In the genomic region with DNA sequence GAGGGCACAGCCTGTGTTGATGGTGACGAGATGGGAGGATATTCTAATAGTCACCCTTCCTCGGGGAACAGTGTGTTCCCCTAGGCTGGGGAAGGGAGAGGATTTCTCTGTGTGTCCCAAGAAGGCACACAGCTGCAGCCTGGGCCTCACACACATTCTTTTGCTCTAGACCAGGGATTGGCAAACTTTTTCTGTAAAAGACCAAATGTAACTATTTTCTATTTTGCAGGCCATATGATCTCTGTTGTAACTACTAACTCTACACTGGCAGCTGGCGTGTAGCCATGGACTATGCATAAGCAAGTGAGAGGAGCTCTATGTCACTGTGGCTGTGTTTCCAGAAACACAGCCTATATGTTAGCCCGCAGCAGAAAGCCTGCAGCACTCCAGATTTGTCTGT, we compare ENCODE assay signal across 27 cellular contexts.
DNase-seq lines count a peak whose midpoint lies in the region; ATAC-seq and TF ChIP-seq lines count a peak whose summit lies in the region.
"Had no signal": no experiment of that assay in that cellular context is flagged by ENCODE, and none has a peak within 500 bp of the region (broad histone marks: within the 10 kb centered on the region; RNA-seq: fewer than 3 reads in every experiment).

No MANE protein-coding gene starts in this region.

- peaks cover 21% of the 10 kb centered on the region for H3K4me1 ChIP-seq in testis
- H3K4me1 ChIP-seq: Caco-2, foreskin keratinocyte, psoas muscle had no signal

- H3K27me3 ChIP-seq in testis = no peaks in the 10 kb centered on the region
- H3K27me3 ChIP-seq: foreskin keratinocyte had no signal

- peak overlapping the region; percentile 14 to 80 for H3K27ac ChIP-seq in testis
- H3K27ac ChIP-seq: 22Rv1, foreskin keratinocyte, psoas muscle had no signal

- TF ChIP-seq POLR2A in testis (IDR thresholded peaks at IDR 0.05) = no peak

- WGBS in testis, 2 donors = 39 to 57% methylated on average over 4 of the region's 4 CpGs

- no peak overlapping the region for H3K4me3 ChIP-seq in testis
- H3K4me3 ChIP-seq: psoas muscle had no signal

- H3K36me3 Mint-ChIP-seq in endothelial cell (ENCODE audit: low read depth, unreplicated experiment) (peaks cover 53% of the 10 kb centered on the region), mesothelial cell of epicardium (peaks cover 24% of the 10 kb centered on the region)
- H3K36me3 Mint-ChIP-seq: naive thymus-derived CD8-positive, alpha-beta T cell had no signal

- H3K27ac Mint-ChIP-seq in endothelial cell (ENCODE audit: unreplicated experiment) (no peak overlapping the region), mesothelial cell of epicardium (peak overlapping the region; percentile 93)
- H3K27ac Mint-ChIP-seq: activated T-cell treated with anti-CD3 and anti-CD28 coated beads, Interleukin-2, amount 50 U/mL, for 24 hours; naive thymus-derived CD8-positive, alpha-beta T cell; stimulated activated naive CD8-positive, alpha-beta T cell treated with anti-CD3 and anti-CD28 coated beads, Interleukin-15, amount 100 ng/mL, for 72 hours had no signal

- intact Hi-C loops in testis (cut with DNase I; ENCODE audit: low total_unique reads) = no loop called here

- no peaks in the 10 kb centered on the region for H3K36me3 ChIP-seq in testis (ENCODE audit: low read depth, missing control alignments)

- no peaks in the 10 kb centered on the region for H3K9me3 Mint-ChIP-seq in endothelial cell (ENCODE audit: unreplicated experiment)
- H3K9me3 Mint-ChIP-seq in mesothelial cell of epicardium = peaks cover 17% of the 10 kb centered on the region

- no peak for TF ChIP-seq CTCF in endothelial cell (IDR thresholded peaks at IDR 0.05; ENCODE audit: unreplicated experiment)
- TF ChIP-seq CTCF in mesothelial cell of epicardium (IDR thresholded peaks at IDR 0.05; ENCODE audit: unreplicated experiment) = no peak
- TF ChIP-seq CTCF in testis (IDR thresholded peaks at IDR 0.05) = no peak

- ATAC-seq in HG02763 (IDR thresholded peaks at IDR 0.05; ENCODE audit: unreplicated experiment) (no peak), GM21576 (IDR thresholded peaks at IDR 0.05; ENCODE audit: unreplicated experiment) (no peak)
- ATAC-seq: foreskin keratinocyte; HCT116; naive thymus-derived CD8-positive, alpha-beta T cell; stimulated activated naive CD8-positive, alpha-beta T cell treated with anti-CD3 and anti-CD28 coated beads, Interleukin-15, amount 100 ng/mL, for 72 hours had no signal

- DNase-seq in DMS 273 (lab: John Stamatoyannopoulos, UW; ENCODE audit: unreplicated experiment) (peak; percentile 9), DMS 273 treated with DMSO at 0.1 percent for 48 hours (lab: John Stamatoyannopoulos, UW) (no peak), endothelial cell (ENCODE audit: low spot score) (no peak), mesothelial cell of epicardium (ENCODE audit: low spot score in 2 of 2, unreplicated experiment in 2 of 2) (no peak), testis (peak; percentile 72), NCI-H2227 (lab: John Stamatoyannopoulos, UW; ENCODE audit: unreplicated experiment) (no peak)
- DNase-seq: activated CD4-positive, CD25-positive, alpha-beta regulatory T cell; activated naive CD4-positive, alpha-beta T cell treated with Interleukin-2 at 50 U/mL for 16 hours; activated T-cell treated with anti-CD3 and anti-CD28 coated beads, Interleukin-2, amount 50 U/mL, for 24 hours; aorta; Caco-2; cerebellar nuclear complex; EL; foreskin keratinocyte; Karpas-422; naive thymus-derived CD8-positive, alpha-beta T cell; NCI-H1105; NCI-H2081 treated with DMSO at 0.1 percent for 48 hours; NCI-H524; psoas muscle; RPMI8226; stimulated activated CD4-positive, alpha-beta T cell treated with anti-CD3 and anti-CD28 coated beads, Interleukin-4, amount 100 ng/mL, for 1 hour; stimulated activated naive CD8-positive, alpha-beta T cell treated with anti-CD3 and anti-CD28 coated beads, Interleukin-15, amount 100 ng/mL, for 72 hours had no signal

- H3K4me1 Mint-ChIP-seq in endothelial cell (ENCODE audit: unreplicated experiment) = peaks cover 42% of the 10 kb centered on the region
- peaks cover 51% of the 10 kb centered on the region for H3K4me1 Mint-ChIP-seq in mesothelial cell of epicardium
- H3K4me1 Mint-ChIP-seq: naive thymus-derived CD8-positive, alpha-beta T cell; stimulated activated naive CD8-positive, alpha-beta T cell treated with anti-CD3 and anti-CD28 coated beads, Interleukin-15, amount 100 ng/mL, for 72 hours had no signal

- peak overlapping the region; percentile 66 for H3K4me3 Mint-ChIP-seq in endothelial cell (ENCODE audit: unreplicated experiment)
- H3K4me3 Mint-ChIP-seq in mesothelial cell of epicardium = no peak overlapping the region
- H3K4me3 Mint-ChIP-seq: activated T-cell treated with anti-CD3 and anti-CD28 coated beads, Interleukin-2, amount 50 U/mL, for 24 hours; naive thymus-derived CD8-positive, alpha-beta T cell; stimulated activated naive CD8-positive, alpha-beta T cell treated with anti-CD3 and anti-CD28 coated beads, Interleukin-15, amount 100 ng/mL, for 72 hours had no signal

- peaks cover 2% of the 10 kb centered on the region for H3K27me3 Mint-ChIP-seq in endothelial cell (ENCODE audit: unreplicated experiment)
- no peaks in the 10 kb centered on the region for H3K27me3 Mint-ChIP-seq in mesothelial cell of epicardium (ENCODE audit: low read depth)
- H3K27me3 Mint-ChIP-seq: activated T-cell treated with anti-CD3 and anti-CD28 coated beads, Interleukin-2, amount 50 U/mL, for 24 hours; naive thymus-derived CD8-positive, alpha-beta T cell; stimulated activated naive CD8-positive, alpha-beta T cell treated with anti-CD3 and anti-CD28 coated beads, Interleukin-15, amount 100 ng/mL, for 72 hours had no signal

- H3K9me3 ChIP-seq in testis = no peaks in the 10 kb centered on the region
- H3K9me3 ChIP-seq: Caco-2, psoas muscle had no signal

Comparison
In these comparisons a context has a peak if more than half of its experiments do, and no peak if none do; other contexts are left out.
1. DNase-seq: peak in DMS 273 (single experiment) and testis (single experiment); none in DMS 273 treated with DMSO at 0.1 percent for 48 hours (single experiment), endothelial cell (single experiment), mesothelial cell of epicardium (0 of 2) and NCI-H2227 (single experiment).